Comparison of ENCODE assay signal across 16 cellular contexts in the genomic region with DNA sequence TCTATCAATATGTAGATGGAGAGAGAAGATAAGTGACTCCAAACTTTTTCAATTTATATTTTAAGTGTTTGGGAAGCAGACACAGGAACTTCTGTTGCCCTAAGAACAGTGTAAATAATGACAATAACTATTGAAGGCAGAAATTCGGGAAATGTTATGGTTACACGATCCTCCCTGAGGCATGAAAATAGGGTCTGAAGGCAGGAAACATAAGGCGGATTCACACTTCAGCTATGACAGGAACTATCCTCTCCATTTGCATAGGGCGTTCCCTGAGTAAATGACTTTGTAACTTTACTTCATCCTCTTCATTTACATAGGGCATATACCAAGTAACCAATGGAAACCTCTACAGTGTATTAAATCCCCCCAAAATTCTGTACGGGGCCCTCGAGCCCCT.
"Had no signal": no experiment of that assay in that cellular context is flagged by ENCODE, and none has a peak within 500 bp of the region (broad histone marks: within the 10 kb centered on the region; RNA-seq: fewer than 3 reads in every experiment).

No MANE protein-coding gene starts in this region.

- ATAC-seq: activated naive CD4-positive, alpha-beta T cell treated with anti-CD3 and anti-CD28 coated beads, Interleukin-2, amount 50 U/mL, for 72 hours; activated T-cell treated with anti-CD3 and anti-CD28 coated beads, Interleukin-2, amount 50 U/mL, for 4 hours; stimulated activated naive B cell treated with anti-CD40 and anti-IgM and Interleukin-4, amounts not matched to agents 10 μg/mL and 1 μg/mL and 100 μg/mL, for 72 hours had no signal

- H3K4me1 ChIP-seq: uterus had no signal

- H3K27me3 ChIP-seq: cardiac muscle cell, neutrophil, thyroid gland, uterus had no signal

- H3K9me3 ChIP-seq: neutrophil, thyroid gland, uterus had no signal

- H3K27ac Mint-ChIP-seq: activated CD4-positive, alpha-beta memory T cell treated with anti-CD3 and anti-CD28 coated beads, Interleukin-2, amount 10 ng/mL, durations not matched to agents 7 days and 5 days; activated naive CD4-positive, alpha-beta T cell treated with anti-CD3 and anti-CD28 coated beads, Interleukin-2, amount 50 U/mL, for 72 hours; naive B cell; stimulated activated naive B cell treated with anti-CD40 and anti-IgM and Interleukin-4, amounts not matched to agents 10 μg/mL and 1 μg/mL and 100 μg/mL, for 72 hours had no signal

- DNase-seq: activated CD4-positive, alpha-beta memory T cell treated with anti-CD3 and anti-CD28 coated beads, Interleukin-2, amount 10 ng/mL, durations not matched to agents 7 days and 5 days; activated gamma-delta T cell; activated T-cell treated with anti-CD3 and anti-CD28 coated beads, Interleukin-2, amount 50 U/mL, for 4 hours; erythroblast; islet precursor cell; naive B cell; posterior cingulate gyrus; stimulated activated CD4-positive, alpha-beta T cell treated with anti-CD3 and anti-CD28 coated beads, Interleukin-15, amount 100 ng/mL, for 24 hours; stimulated activated CD4-positive, alpha-beta T cell treated with anti-CD3 and anti-CD28 coated beads, Interleukin-4, amount 100 ng/mL, for 1 hour; stimulated activated naive B cell treated with anti-CD40 and anti-IgM and Interleukin-4, amounts not matched to agents 10 μg/mL and 1 μg/mL and 100 μg/mL, for 72 hours; thyroid gland; uterus had no signal

- H3K36me3 ChIP-seq: cardiac muscle cell, neutrophil, thyroid gland, uterus had no signal

- H3K4me3 Mint-ChIP-seq: activated CD4-positive, alpha-beta memory T cell treated with anti-CD3 and anti-CD28 coated beads, Interleukin-2, amount 10 ng/mL, durations not matched to agents 7 days and 5 days; activated T-cell treated with anti-CD3 and anti-CD28 coated beads, Interleukin-2, amount 50 U/mL, for 4 hours; naive B cell; stimulated activated naive B cell treated with anti-CD40 and anti-IgM and Interleukin-4, amounts not matched to agents 10 μg/mL and 1 μg/mL and 100 μg/mL, for 72 hours had no signal

- H3K4me1 Mint-ChIP-seq: activated CD4-positive, alpha-beta memory T cell treated with anti-CD3 and anti-CD28 coated beads, Interleukin-2, amount 10 ng/mL, durations not matched to agents 7 days and 5 days; naive B cell; stimulated activated naive B cell treated with anti-CD40 and anti-IgM and Interleukin-4, amounts not matched to agents 10 μg/mL and 1 μg/mL and 100 μg/mL, for 72 hours had no signal

- H3K36me3 Mint-ChIP-seq: activated naive CD4-positive, alpha-beta T cell treated with anti-CD3 and anti-CD28 coated beads, Interleukin-2, amount 50 U/mL, for 72 hours; naive B cell; stimulated activated naive B cell treated with anti-CD40 and anti-IgM and Interleukin-4, amounts not matched to agents 10 μg/mL and 1 μg/mL and 100 μg/mL, for 72 hours had no signal

- H3K27me3 Mint-ChIP-seq: activated CD4-positive, alpha-beta memory T cell treated with anti-CD3 and anti-CD28 coated beads, Interleukin-2, amount 10 ng/mL, durations not matched to agents 7 days and 5 days; naive B cell; stimulated activated naive B cell treated with anti-CD40 and anti-IgM and Interleukin-4, amounts not matched to agents 10 μg/mL and 1 μg/mL and 100 μg/mL, for 72 hours had no signal

- H3K27ac ChIP-seq: cardiac muscle cell, neutrophil, thyroid gland, uterus had no signal

- H3K4me3 ChIP-seq: cardiac muscle cell, lung, thyroid gland, uterus had no signal
